In the genomic region with DNA sequence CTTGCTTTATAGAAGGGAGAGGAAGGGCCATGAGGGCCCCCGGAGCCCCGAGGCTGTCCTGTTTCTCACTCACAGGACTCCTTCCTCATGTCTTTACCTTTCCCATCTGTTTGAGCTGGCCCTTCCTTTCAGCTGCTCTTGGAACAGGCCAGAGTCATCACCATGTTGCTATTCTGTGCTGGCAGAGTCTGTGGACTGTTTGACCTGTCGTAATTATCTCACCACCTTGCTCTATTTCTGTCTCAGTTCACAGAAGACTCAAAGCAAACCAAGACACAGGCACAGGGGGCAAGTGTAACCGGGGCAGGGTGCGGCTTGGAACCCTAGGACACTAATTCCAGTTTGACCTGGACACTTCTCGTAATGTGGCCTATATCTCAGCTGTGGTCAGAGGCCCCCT, we compare ENCODE assay signal across 17 cellular contexts.
DNase-seq lines count a peak whose midpoint lies in the region; ATAC-seq and TF ChIP-seq lines count a peak whose summit lies in the region.
"Had no signal": no experiment of that assay in that cellular context is flagged by ENCODE, and none has a peak within 500 bp of the region (broad histone marks: within the 10 kb centered on the region; RNA-seq: fewer than 3 reads in every experiment).

No MANE protein-coding gene starts in this region.

- CTCF ChIA-PET in activated CD4-positive, alpha-beta T cell treated with anti-CD3 and anti-CD28 coated beads, Interleukin-2, amount 10 ng/mL, durations not matched to agents 7 days and 5 days (lab: Charles Lee) = no interaction called here

- H3K4me1 Mint-ChIP-seq in activated CD4-positive, alpha-beta T cell treated with anti-CD3 and anti-CD28 coated beads, Interleukin-2, amount 10 ng/mL, durations not matched to agents 7 days and 5 days = no peaks in the 10 kb centered on the region
- H3K4me1 Mint-ChIP-seq: CD4-positive, CD25-positive, alpha-beta regulatory T cell had no signal

- POLR2A ChIA-PET in activated CD4-positive, alpha-beta T cell treated with anti-CD3 and anti-CD28 coated beads, Interleukin-2, amount 10 ng/mL, durations not matched to agents 7 days and 5 days (lab: Charles Lee) = no interaction called here

- no peak for TF ChIP-seq CTCF in left ventricle myocardium inferior (IDR thresholded peaks at IDR 0.05; ENCODE audit: borderline replicate concordance)

- no peak overlapping the region for H3K4me3 Mint-ChIP-seq in activated CD4-positive, alpha-beta T cell treated with anti-CD3 and anti-CD28 coated beads, Interleukin-2, amount 10 ng/mL, durations not matched to agents 7 days and 5 days
- H3K4me3 Mint-ChIP-seq: CD4-positive, CD25-positive, alpha-beta regulatory T cell had no signal

- ATAC-seq in Right ventricle myocardium inferior = peak; percentile 15
- ATAC-seq in left ventricle myocardium superior = peak; percentile 72
- ATAC-seq in aorta (ENCODE audit: low FRiP score) = peak; percentile 6

- no peak overlapping the region for H4K8ac ChIP-seq in trophoblast cell (ENCODE audit: low read depth, low read length)

- H3K27ac ChIP-seq in left ventricle myocardium inferior (replicated peaks) = no peak overlapping the region
- H3K27ac ChIP-seq in trophoblast cell (ENCODE audit: low read depth, low read length) = no peak overlapping the region
- no peak overlapping the region for H3K27ac ChIP-seq in aorta (ENCODE audit: low read depth in 1 of 2, low read length in 2 of 2)
- H3K27ac ChIP-seq: GM23248 had no signal

- no peak overlapping the region for H3K27ac Mint-ChIP-seq in activated CD4-positive, alpha-beta T cell treated with anti-CD3 and anti-CD28 coated beads, Interleukin-2, amount 10 ng/mL, durations not matched to agents 7 days and 5 days
- H3K27ac Mint-ChIP-seq: CD4-positive, CD25-positive, alpha-beta regulatory T cell had no signal

- DNase-seq in Right ventricle myocardium inferior (ENCODE audit: missing footprints) (no peak), left ventricle myocardium inferior (no peak), left ventricle myocardium superior (no peak), trophoblast cell (no peak), aorta (no peak), NCI-H128 (lab: John Stamatoyannopoulos, UW; ENCODE audit: unreplicated experiment) (no peak)
- no peak for DNase-seq in activated CD4-positive, alpha-beta T cell treated with anti-CD3 and anti-CD28 coated beads, Interleukin-2, amount 10 ng/mL, durations not matched to agents 7 days and 5 days
- DNase-seq: ACHN; BE2C; C1 segment of cervical spinal cord; Caco-2; CD4-positive, CD25-positive, alpha-beta regulatory T cell; DMS153; DMS79; GDM1; GM23248 had no signal

- H3K18ac ChIP-seq in trophoblast cell (ENCODE audit: low read length) = no peak overlapping the region

- no peak overlapping the region for H2AK5ac ChIP-seq in trophoblast cell (ENCODE audit: low read length)

- no peak overlapping the region for H3K4me3 ChIP-seq in left ventricle myocardium inferior
- H3K4me3 ChIP-seq in trophoblast cell (ENCODE audit: low read depth, low read length) = no peak overlapping the region
- no peak overlapping the region for H3K4me3 ChIP-seq in aorta (ENCODE audit: low read length in 2 of 2)
- H3K4me3 ChIP-seq: GM23248, HAP-1 had no signal

- H3K27me3 Mint-ChIP-seq in activated CD4-positive, alpha-beta T cell treated with anti-CD3 and anti-CD28 coated beads, Interleukin-2, amount 10 ng/mL, durations not matched to agents 7 days and 5 days = no peaks in the 10 kb centered on the region

- H3K9ac ChIP-seq in trophoblast cell (ENCODE audit: low read length) = peak overlapping the region; percentile 38
- H3K9ac ChIP-seq: GM23248 had no signal

- no peaks in the 10 kb centered on the region for H3K79me1 ChIP-seq in trophoblast cell (ENCODE audit: low read length)

- no peaks in the 10 kb centered on the region for H3K27me3 ChIP-seq in left ventricle myocardium inferior (ENCODE audit: low read depth)
- H3K27me3 ChIP-seq in trophoblast cell (ENCODE audit: insufficient read depth, low read length) = no peaks in the 10 kb centered on the region
- no peaks in the 10 kb centered on the region for H3K27me3 ChIP-seq in aorta (ENCODE audit: control insufficient read depth in 1 of 2, insufficient read depth in 2 of 2, low read length in 1 of 2)
- H3K27me3 ChIP-seq: BE2C had no signal

- no peak overlapping the region for H4K91ac ChIP-seq in trophoblast cell (ENCODE audit: low read depth, low read length)

- no CpG with 5 or more reads among the region's 6 CpGs for WGBS in trophoblast cell (ENCODE audit: extremely low coverage, insufficient coverage, insufficient read length)
- 80 to 81% methylated on average over 6 of the region's 6 CpGs for WGBS in aorta, 2 donors

- H3K9me3 Mint-ChIP-seq in activated CD4-positive, alpha-beta T cell treated with anti-CD3 and anti-CD28 coated beads, Interleukin-2, amount 10 ng/mL, durations not matched to agents 7 days and 5 days = no peaks in the 10 kb centered on the region

- no peak overlapping the region for H2AFZ ChIP-seq in trophoblast cell (ENCODE audit: insufficient read depth, low read length, poor library complexity)
- H2AFZ ChIP-seq: GM23248 had no signal

- no peaks in the 10 kb centered on the region for H3K36me3 Mint-ChIP-seq in activated CD4-positive, alpha-beta T cell treated with anti-CD3 and anti-CD28 coated beads, Interleukin-2, amount 10 ng/mL, durations not matched to agents 7 days and 5 days (ENCODE audit: low read depth)
- H3K36me3 Mint-ChIP-seq: CD4-positive, CD25-positive, alpha-beta regulatory T cell had no signal

- H3K4ac ChIP-seq in trophoblast cell (ENCODE audit: low read depth, low read length) = no peak overlapping the region

- H3K9me3 ChIP-seq in left ventricle myocardium inferior (replicated peaks) = no peaks in the 10 kb centered on the region
- H3K9me3 ChIP-seq in trophoblast cell (ENCODE audit: insufficient read depth, low read depth, low read length) = peaks cover 4% of the 10 kb centered on the region
- no peaks in the 10 kb centered on the region for H3K9me3 ChIP-seq in aorta (ENCODE audit: control insufficient read depth, low read length)
- H3K9me3 ChIP-seq: BE2C, Caco-2, HAP-1 had no signal

- H3K36me3 ChIP-seq in left ventricle myocardium inferior = no peaks in the 10 kb centered on the region
- H3K36me3 ChIP-seq in trophoblast cell (ENCODE audit: control insufficient read depth in 1 of 2, insufficient read depth in 2 of 2, low read length in 2 of 2) = no peaks in the 10 kb centered on the region
- no peaks in the 10 kb centered on the region for H3K36me3 ChIP-seq in aorta (ENCODE audit: control insufficient read depth in 1 of 2, insufficient read depth in 2 of 2, low read length in 1 of 2)
- H3K36me3 ChIP-seq: BE2C, HAP-1 had no signal

- no peaks in the 10 kb centered on the region for H3K79me2 ChIP-seq in trophoblast cell (ENCODE audit: control insufficient read depth, insufficient read depth, low read length, poor library complexity)

- intact Hi-C loops in Right ventricle myocardium inferior (cut with DNase I) (no loop called here), left ventricle myocardium inferior (cut with micrococcal nuclease) (no loop called here), left ventricle myocardium superior (cut with micrococcal nuclease) (no loop called here), aorta (cut with DNase I) (no loop called here)

- H2BK120ac ChIP-seq in trophoblast cell (ENCODE audit: insufficient read depth, low read length, poor library complexity) = no peak overlapping the region

- peaks cover 4% of the 10 kb centered on the region for H3K4me1 ChIP-seq in left ventricle myocardium inferior
- H3K4me1 ChIP-seq in trophoblast cell (ENCODE audit: control insufficient read depth in 1 of 2, insufficient read depth in 2 of 2, low read length in 2 of 2) = no peaks in the 10 kb centered on the region
- H3K4me1 ChIP-seq in aorta (ENCODE audit: control insufficient read depth in 1 of 2, insufficient read depth in 2 of 2, low read length in 2 of 2) = no peaks in the 10 kb centered on the region
- H3K4me1 ChIP-seq: Caco-2, HAP-1 had no signal

- H2BK12ac ChIP-seq in trophoblast cell (ENCODE audit: low read length) = no peak overlapping the region

- no peak overlapping the region for H3K14ac ChIP-seq in trophoblast cell (ENCODE audit: low read length)

- H4K12ac ChIP-seq in trophoblast cell (ENCODE audit: low read depth, low read length) = no peak overlapping the region

- H2BK5ac ChIP-seq in trophoblast cell (ENCODE audit: low read depth, low read length, poor library complexity) = no peak overlapping the region

- no peak overlapping the region for H3K23ac ChIP-seq in trophoblast cell (ENCODE audit: low read length)

- H3K4me2 ChIP-seq in trophoblast cell (ENCODE audit: low read length) = no peak overlapping the region

Comparison
In these comparisons a context has a peak if more than half of its experiments do, and no peak if none do; other contexts are left out.
1. ATAC-seq: peak in every context shown above with its lines; median percentile 72 in left ventricle myocardium superior; 15 in Right ventricle myocardium inferior; 6 in aorta.